Comparison of ENCODE assay signal across 10 cellular contexts in genomic region chr11:120632579-120632978, GRCh38.
A peak's percentile ranks its signal among the peaks of the same experiment; 100 is the strongest.
DNase-seq lines count a peak whose midpoint lies in the region; ATAC-seq and TF ChIP-seq lines count a peak whose summit lies in the region.
"Had no signal": no experiment of that assay in that cellular context is flagged by ENCODE, and none has a peak within 500 bp of the region (broad histone marks: within the 10 kb centered on the region; RNA-seq: fewer than 3 reads in every experiment).

No MANE protein-coding gene starts in this region.

- ATAC-seq in GM19351 (IDR thresholded peaks at IDR 0.05; ENCODE audit: unreplicated experiment): peak; percentile 91
- no peak for ATAC-seq in HG02981 (IDR thresholded peaks at IDR 0.05; ENCODE audit: unreplicated experiment)
- ATAC-seq: activated CD4-positive, CD25-positive, alpha-beta regulatory T cell treated with anti-CD3 and anti-CD28 coated beads, Interleukin-2, amount 50 U/mL, for 24 hours had no signal

- H3K4me3 ChIP-seq in GM06990 (replicated peaks; ENCODE audit: low read depth, low read length): no peak overlapping the region
- H3K4me3 ChIP-seq in Jurkat, Clone E6-1 (ENCODE audit: low read length): no peak overlapping the region
- no peak overlapping the region for H3K4me3 ChIP-seq in fibroblast of villous mesenchyme (ENCODE audit: low read depth, low read length)

- H3K36me3 ChIP-seq in GM06990 (ENCODE audit: control insufficient read depth, insufficient read depth, low read length): no peaks in the 10 kb centered on the region

- no peak for DNase-seq in GM06990 (ENCODE audit: extremely low read depth, insufficient read length)
- DNase-seq in Jurkat, Clone E6-1 (ENCODE audit: low read depth, low spot score): peak; percentile 26
- no peak for DNase-seq in fibroblast of villous mesenchyme (ENCODE audit: low read depth)
- no peak for DNase-seq in RKO (ENCODE audit: low spot score)
- no peak for DNase-seq in GDM1 (lab: John Stamatoyannopoulos, UW)
- DNase-seq in NOMO-1 treated with dmso at 0.1 percent for 144 hours (lab: John Stamatoyannopoulos, UW; ENCODE audit: unreplicated experiment): no peak
- DNase-seq: NCI-H1694 treated with DMSO at 0.1 percent for 48 hours had no signal

- no peaks in the 10 kb centered on the region for H3K27me3 ChIP-seq in GM06990 (replicated peaks; ENCODE audit: control insufficient read depth, insufficient read depth, low read length)

- peak; percentile 52 for TF ChIP-seq CTCF in GM06990 (IDR thresholded peaks at IDR 0.05; ENCODE audit: insufficient read depth, low read length, poor library complexity, severe bottlenecking)
- peak; percentile 25 for TF ChIP-seq CTCF in fibroblast of villous mesenchyme (IDR thresholded peaks at IDR 0.05; ENCODE audit: insufficient read depth, low read depth, low read length)
